In the genomic region with DNA sequence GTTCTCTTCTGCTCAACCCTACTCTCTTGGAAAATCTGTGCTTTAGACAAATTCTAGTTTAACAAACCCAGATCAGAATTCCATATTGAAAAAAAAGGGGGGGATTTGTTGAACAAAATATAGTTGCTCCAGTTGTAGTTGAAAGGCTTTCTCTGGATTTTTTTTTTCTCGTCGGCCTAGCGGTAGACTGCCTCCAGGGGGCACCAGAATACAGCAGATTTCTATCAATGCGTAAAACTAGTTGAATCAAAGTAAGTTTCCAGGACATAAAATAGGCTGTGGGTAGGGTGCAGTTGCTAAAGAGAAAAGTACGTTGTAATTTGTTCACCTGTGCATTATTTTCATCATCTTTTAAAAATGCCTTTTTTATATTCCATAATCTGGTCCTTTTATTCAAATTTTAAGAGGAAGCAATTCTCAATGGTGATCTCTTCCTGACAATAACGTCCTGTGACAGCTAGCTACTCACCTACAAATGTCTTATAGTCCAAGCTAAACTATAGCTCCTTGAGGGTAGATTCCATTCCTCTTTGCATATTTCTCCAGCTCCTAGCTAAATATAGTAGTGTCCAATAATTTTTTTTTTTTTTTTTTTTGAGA, we compare ENCODE assay signal across 8 cellular contexts.
A peak's percentile ranks its signal among the peaks of the same experiment; 100 is the strongest.
DNase-seq lines count a peak whose midpoint lies in the region; ATAC-seq, FAIRE-seq and TF ChIP-seq lines count a peak whose summit lies in the region.

No MANE protein-coding gene starts in this region.

- DNase-seq in NCI-H1105 (lab: John Stamatoyannopoulos, UW) (peak; percentile 61), bronchial epithelial cell (ENCODE audit: low read depth) (peak; percentile 56), kidney glomerular epithelial cell (lab: John Stamatoyannopoulos, UW) (peak; percentile 65), NCI-H128 (lab: John Stamatoyannopoulos, UW; ENCODE audit: unreplicated experiment) (no peak)
- peak; percentile 70 for DNase-seq in stimulated activated CD4-positive, alpha-beta T cell treated with anti-CD3 and anti-CD28 coated beads, Interleukin-4, amount 100 ng/mL, for 24 hours

- no peaks in the 10 kb centered on the region for H3K36me3 ChIP-seq in bronchial epithelial cell (ENCODE audit: control insufficient read depth, insufficient read depth, low read length)

- H3K4me3 ChIP-seq in bronchial epithelial cell (ENCODE audit: low read depth, low read length): no peak overlapping the region

- H3K27ac ChIP-seq in VCaP: no peak overlapping the region

- TF ChIP-seq CTCF in VCaP (conservative IDR thresholded peaks at IDR 0.05): peak; percentile 90
- peak; percentile 78 for TF ChIP-seq CTCF in bronchial epithelial cell (IDR thresholded peaks at IDR 0.05; ENCODE audit: insufficient read depth, low read length, severe bottlenecking)

- ATAC-seq in GM19397 (IDR thresholded peaks at IDR 0.05; ENCODE audit: unreplicated experiment): no peak

- peak; percentile 95 for FAIRE-seq in G401.6 (lab: Jason Lieb, UNC)
- no peak for FAIRE-seq in bronchial epithelial cell (lab: Jason Lieb, UNC)

- no peaks in the 10 kb centered on the region for H3K27me3 ChIP-seq in bronchial epithelial cell (ENCODE audit: control insufficient read depth, insufficient read depth, low read length)
